1 cellular context compared by ENCODE assay signal in genomic region chr10:63583397-63583796, GRCh38.
TF ChIP-seq lines count a peak whose summit lies in the region.

No MANE protein-coding gene starts in this region.

TF ChIP-seq in K562, 482 proteins besides CTCF, POLR2A, EP300 and RAD21 (continued from another document and continues in another):
- TF ChIP-seq FOXP4 (CRISPR knock-in tag; IDR thresholded peaks at IDR 0.05; ENCODE audit: borderline replicate concordance) (no peak), ZBTB17 (CRISPR knock-in tag; IDR thresholded peaks at IDR 0.05) (no peak), ZNF395 (CRISPR knock-in tag; IDR thresholded peaks at IDR 0.05) (no peak), ZNF436 (CRISPR knock-in tag; IDR thresholded peaks at IDR 0.05) (no peak), CBFA2T2 (conservative IDR thresholded peaks at IDR 0.05) (peak; percentile 75), FOXM1 (IDR thresholded peaks at IDR 0.05; ENCODE audit: low read depth) (peak; percentile 36; the same call in 1 of the 2 replicates), FOXM1 (CRISPR knock-in tag; IDR thresholded peaks at IDR 0.05; ENCODE audit: low read depth) (no peak), AFF4 (CRISPR knock-in tag; IDR thresholded peaks at IDR 0.05) (no peak), RFX1 (IDR thresholded peaks at IDR 0.05) (no peak), GATA2 (CRISPR knock-in tag; IDR thresholded peaks at IDR 0.05) (peak; percentile 76), MBD1 (CRISPR knock-in tag; IDR thresholded peaks at IDR 0.05) (no peak), POLR2H (tag; IDR thresholded peaks at IDR 0.05; ENCODE audit: low read depth) (no peak), DPF2 (IDR thresholded peaks at IDR 0.05) (peak; percentile 78), CBFA2T3 (IDR thresholded peaks at IDR 0.05) (peak; percentile 90), MAFF (IDR thresholded peaks at IDR 0.05; ENCODE audit: low read length) (no peak), SFPQ (IDR thresholded peaks at IDR 0.05; ENCODE audit: low read depth, low read length) (no peak), PRMT5 (CRISPR knock-in tag; IDR thresholded peaks at IDR 0.05) (no peak), ZNF408 (CRISPR knock-in tag; IDR thresholded peaks at IDR 0.05; ENCODE audit: low read depth) (no peak), RCOR1 (IDR thresholded peaks at IDR 0.05; ENCODE audit: borderline replicate concordance in 1 of 2, low read depth in 2 of 2, low read length in 2 of 2) (peak; percentile 61 to 87; a peak in 3 of 4 replicates), PHTF2 (CRISPR knock-in tag; IDR thresholded peaks at IDR 0.05) (no peak), ELF1 (tag; IDR thresholded peaks at IDR 0.05) (no peak), ARID1B (IDR thresholded peaks at IDR 0.05) (peak; percentile 89), ETS2 (tag; IDR thresholded peaks at IDR 0.05; ENCODE audit: borderline replicate concordance, poor library complexity, severe bottlenecking) (no peak), SMC3 (conservative IDR thresholded peaks at IDR 0.05; ENCODE audit: insufficient read depth, low read depth, low read length) (no peak), PML (IDR thresholded peaks at IDR 0.05; ENCODE audit: low read length) (peak; percentile 66; the same call in 1 of the 2 replicates), RBBP5 (IDR thresholded peaks at IDR 0.05; ENCODE audit: borderline replicate concordance, insufficient read depth, low read length, poor library complexity, severe bottlenecking) (no peak), ZKSCAN1 (IDR thresholded peaks at IDR 0.05; ENCODE audit: low read depth, low read length) (0 out of 2 replicates have a peak, but pooled peaks have one; percentile 52), ZKSCAN3 (CRISPR knock-in tag; IDR thresholded peaks at IDR 0.05) (no peak)
- TF ChIP-seq, protein P1, sequence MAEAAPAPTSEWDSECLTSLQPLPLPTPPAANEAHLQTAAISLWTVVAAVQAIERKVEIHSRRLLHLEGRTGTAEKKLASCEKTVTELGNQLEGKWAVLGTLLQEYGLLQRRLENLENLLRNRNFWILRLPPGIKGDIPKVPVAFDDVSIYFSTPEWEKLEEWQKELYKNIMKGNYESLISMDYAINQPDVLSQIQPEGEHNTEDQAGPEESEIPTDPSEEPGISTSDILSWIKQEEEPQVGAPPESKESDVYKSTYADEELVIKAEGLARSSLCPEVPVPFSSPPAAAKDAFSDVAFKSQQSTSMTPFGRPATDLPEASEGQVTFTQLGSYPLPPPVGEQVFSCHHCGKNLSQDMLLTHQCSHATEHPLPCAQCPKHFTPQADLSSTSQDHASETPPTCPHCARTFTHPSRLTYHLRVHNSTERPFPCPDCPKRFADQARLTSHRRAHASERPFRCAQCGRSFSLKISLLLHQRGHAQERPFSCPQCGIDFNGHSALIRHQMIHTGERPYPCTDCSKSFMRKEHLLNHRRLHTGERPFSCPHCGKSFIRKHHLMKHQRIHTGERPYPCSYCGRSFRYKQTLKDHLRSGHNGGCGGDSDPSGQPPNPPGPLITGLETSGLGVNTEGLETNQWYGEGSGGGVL (CRISPR knock-in tag; IDR thresholded peaks at IDR 0.05), result no peak
- TF ChIP-seq, protein P2, sequence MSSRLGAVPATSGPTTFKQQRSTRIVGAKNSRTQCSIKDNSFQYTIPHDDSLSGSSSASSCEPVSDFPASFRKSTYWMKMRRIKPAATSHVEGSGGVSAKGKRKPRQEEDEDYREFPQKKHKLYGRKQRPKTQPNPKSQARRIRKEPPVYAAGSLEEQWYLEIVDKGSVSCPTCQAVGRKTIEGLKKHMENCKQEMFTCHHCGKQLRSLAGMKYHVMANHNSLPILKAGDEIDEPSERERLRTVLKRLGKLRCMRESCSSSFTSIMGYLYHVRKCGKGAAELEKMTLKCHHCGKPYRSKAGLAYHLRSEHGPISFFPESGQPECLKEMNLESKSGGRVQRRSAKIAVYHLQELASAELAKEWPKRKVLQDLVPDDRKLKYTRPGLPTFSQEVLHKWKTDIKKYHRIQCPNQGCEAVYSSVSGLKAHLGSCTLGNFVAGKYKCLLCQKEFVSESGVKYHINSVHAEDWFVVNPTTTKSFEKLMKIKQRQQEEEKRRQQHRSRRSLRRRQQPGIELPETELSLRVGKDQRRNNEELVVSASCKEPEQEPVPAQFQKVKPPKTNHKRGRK (tag; IDR thresholded peaks at IDR 0.05), result no peak
- TF ChIP-seq, protein P3, sequence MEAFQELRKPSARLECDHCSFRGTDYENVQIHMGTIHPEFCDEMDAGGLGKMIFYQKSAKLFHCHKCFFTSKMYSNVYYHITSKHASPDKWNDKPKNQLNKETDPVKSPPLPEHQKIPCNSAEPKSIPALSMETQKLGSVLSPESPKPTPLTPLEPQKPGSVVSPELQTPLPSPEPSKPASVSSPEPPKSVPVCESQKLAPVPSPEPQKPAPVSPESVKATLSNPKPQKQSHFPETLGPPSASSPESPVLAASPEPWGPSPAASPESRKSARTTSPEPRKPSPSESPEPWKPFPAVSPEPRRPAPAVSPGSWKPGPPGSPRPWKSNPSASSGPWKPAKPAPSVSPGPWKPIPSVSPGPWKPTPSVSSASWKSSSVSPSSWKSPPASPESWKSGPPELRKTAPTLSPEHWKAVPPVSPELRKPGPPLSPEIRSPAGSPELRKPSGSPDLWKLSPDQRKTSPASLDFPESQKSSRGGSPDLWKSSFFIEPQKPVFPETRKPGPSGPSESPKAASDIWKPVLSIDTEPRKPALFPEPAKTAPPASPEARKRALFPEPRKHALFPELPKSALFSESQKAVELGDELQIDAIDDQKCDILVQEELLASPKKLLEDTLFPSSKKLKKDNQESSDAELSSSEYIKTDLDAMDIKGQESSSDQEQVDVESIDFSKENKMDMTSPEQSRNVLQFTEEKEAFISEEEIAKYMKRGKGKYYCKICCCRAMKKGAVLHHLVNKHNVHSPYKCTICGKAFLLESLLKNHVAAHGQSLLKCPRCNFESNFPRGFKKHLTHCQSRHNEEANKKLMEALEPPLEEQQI (IDR thresholded peaks at IDR 0.05), result no peak
- TF ChIP-seq, protein P4, sequence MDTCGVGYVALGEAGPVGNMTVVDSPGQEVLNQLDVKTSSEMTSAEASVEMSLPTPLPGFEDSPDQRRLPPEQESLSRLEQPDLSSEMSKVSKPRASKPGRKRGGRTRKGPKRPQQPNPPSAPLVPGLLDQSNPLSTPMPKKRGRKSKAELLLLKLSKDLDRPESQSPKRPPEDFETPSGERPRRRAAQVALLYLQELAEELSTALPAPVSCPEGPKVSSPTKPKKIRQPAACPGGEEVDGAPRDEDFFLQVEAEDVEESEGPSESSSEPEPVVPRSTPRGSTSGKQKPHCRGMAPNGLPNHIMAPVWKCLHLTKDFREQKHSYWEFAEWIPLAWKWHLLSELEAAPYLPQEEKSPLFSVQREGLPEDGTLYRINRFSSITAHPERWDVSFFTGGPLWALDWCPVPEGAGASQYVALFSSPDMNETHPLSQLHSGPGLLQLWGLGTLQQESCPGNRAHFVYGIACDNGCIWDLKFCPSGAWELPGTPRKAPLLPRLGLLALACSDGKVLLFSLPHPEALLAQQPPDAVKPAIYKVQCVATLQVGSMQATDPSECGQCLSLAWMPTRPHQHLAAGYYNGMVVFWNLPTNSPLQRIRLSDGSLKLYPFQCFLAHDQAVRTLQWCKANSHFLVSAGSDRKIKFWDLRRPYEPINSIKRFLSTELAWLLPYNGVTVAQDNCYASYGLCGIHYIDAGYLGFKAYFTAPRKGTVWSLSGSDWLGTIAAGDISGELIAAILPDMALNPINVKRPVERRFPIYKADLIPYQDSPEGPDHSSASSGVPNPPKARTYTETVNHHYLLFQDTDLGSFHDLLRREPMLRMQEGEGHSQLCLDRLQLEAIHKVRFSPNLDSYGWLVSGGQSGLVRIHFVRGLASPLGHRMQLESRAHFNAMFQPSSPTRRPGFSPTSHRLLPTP (IDR thresholded peaks at IDR 0.05; ENCODE audit: borderline replicate concordance, extremely low read depth, insufficient read length), result no peak
- TF ChIP-seq, protein P5, sequence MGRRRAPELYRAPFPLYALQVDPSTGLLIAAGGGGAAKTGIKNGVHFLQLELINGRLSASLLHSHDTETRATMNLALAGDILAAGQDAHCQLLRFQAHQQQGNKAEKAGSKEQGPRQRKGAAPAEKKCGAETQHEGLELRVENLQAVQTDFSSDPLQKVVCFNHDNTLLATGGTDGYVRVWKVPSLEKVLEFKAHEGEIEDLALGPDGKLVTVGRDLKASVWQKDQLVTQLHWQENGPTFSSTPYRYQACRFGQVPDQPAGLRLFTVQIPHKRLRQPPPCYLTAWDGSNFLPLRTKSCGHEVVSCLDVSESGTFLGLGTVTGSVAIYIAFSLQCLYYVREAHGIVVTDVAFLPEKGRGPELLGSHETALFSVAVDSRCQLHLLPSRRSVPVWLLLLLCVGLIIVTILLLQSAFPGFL (CRISPR knock-in tag; IDR thresholded peaks at IDR 0.05), result no peak
- TF ChIP-seq, protein P6, sequence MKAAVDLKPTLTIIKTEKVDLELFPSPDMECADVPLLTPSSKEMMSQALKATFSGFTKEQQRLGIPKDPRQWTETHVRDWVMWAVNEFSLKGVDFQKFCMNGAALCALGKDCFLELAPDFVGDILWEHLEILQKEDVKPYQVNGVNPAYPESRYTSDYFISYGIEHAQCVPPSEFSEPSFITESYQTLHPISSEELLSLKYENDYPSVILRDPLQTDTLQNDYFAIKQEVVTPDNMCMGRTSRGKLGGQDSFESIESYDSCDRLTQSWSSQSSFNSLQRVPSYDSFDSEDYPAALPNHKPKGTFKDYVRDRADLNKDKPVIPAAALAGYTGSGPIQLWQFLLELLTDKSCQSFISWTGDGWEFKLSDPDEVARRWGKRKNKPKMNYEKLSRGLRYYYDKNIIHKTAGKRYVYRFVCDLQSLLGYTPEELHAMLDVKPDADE (conservative IDR thresholded peaks at IDR 0.05; ENCODE audit: control insufficient read depth, low read depth, low read length), result no peak
